8 cellular contexts compared by ENCODE assay signal in the genomic region with DNA sequence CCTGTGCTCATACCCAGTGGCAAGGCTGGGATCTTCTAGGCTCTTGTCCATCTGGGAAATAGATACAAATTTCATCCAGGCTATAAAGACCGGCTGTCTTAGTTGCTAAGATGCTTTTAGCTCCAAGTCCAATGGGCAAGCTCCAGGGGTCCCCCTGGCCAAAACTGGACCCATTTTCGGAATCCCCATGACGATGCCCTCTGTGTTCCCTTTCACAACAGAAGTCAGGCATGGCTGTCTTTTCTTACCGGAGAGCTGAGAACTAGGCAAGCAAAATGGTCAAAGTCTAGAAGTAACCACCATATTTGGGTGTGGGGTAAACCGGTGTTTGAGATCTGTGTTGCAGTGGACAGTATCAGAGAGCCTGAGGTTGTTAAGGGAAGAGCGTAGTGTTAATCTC. TPM values are rescaled to one million over a fixed set of nuclear protein-coding genes. Genes with fewer than 3 reads are reported as not detected.
DNase-seq lines count a peak whose midpoint lies in the region; ATAC-seq, FAIRE-seq and TF ChIP-seq lines count a peak whose summit lies in the region.

No MANE protein-coding gene starts in this region.

- FAIRE-seq in K562 (lab: Jason Lieb, UNC) = no peak

- peak overlapping the region; percentile 83 for H3K4me3 ChIP-seq in left ventricle myocardium inferior
- peak overlapping the region; percentile 85 for H3K4me3 ChIP-seq in K562
- peak overlapping the region; percentile 73 for H3K4me3 ChIP-seq in mesodermal cell (ENCODE audit: extremely low read depth, insufficient read depth, low read length, poor library complexity, severe bottlenecking)

- in situ Hi-C loops in K562 (cut with MboI) = no loop called here

- no TSS peak for BruUV-seq in K562 (replicated peaks; lab: Mats Ljungman, UMichigan)

- H3K9me1 ChIP-seq in K562 (ENCODE audit: control insufficient read depth, insufficient read depth, low read length) = peaks cover 3% of the 10 kb centered on the region

- no peak for TF ChIP-seq EP300 in K562 (IDR thresholded peaks at IDR 0.05; ENCODE audit: low read length)

- POLR2A ChIA-PET in K562 (lab: Yijun Ruan, JAX) = interaction anchor here (0.6 to 2.8 kb wide), 7 partner anchors 9 to 293 kb away, joined by 3 to 29 read pairs (median 4); a partner anchor contains a TSS

- TF ChIP-seq POLR2A in K562 (conservative IDR thresholded peaks at IDR 0.05) = no peak

- no peaks in the 10 kb centered on the region for H4K20me1 ChIP-seq in K562 (replicated peaks; ENCODE audit: control insufficient read depth, insufficient read depth, low read length)

- WGBS in K562 (ENCODE audit: insufficient coverage, low coverage, missing lambda C conversion rate) = 57% methylated on average over 5 of the region's 6 CpGs
- 91 to 95% methylated on average over 5 to 6 of the region's 6 CpGs for WGBS in mesodermal cell (ENCODE audit: insufficient coverage in 2 of 2), 2 experiments

- H3K27me3 ChIP-seq in left ventricle myocardium inferior (ENCODE audit: low read depth) (no peaks in the 10 kb centered on the region), K562 (ENCODE audit: control insufficient read depth in 2 of 2, insufficient read depth in 2 of 2, low read length in 2 of 2) (no peaks in the 10 kb centered on the region)

- H3K36me3 ChIP-seq in left ventricle myocardium inferior = peaks cover 32% of the 10 kb centered on the region
- peaks cover 4% of the 10 kb centered on the region; the same call in 2 of the 3 replicates for H3K36me3 ChIP-seq in K562 (ENCODE audit: control insufficient read depth, insufficient read depth, low read length)
- peaks cover 12% of the 10 kb centered on the region for H3K36me3 ChIP-seq in mesodermal cell (ENCODE audit: control insufficient read depth, insufficient read depth, low read length)

- H2AFZ ChIP-seq in K562 (ENCODE audit: low read depth, low read length) = peak overlapping the region; percentile 98

- DNase-seq in left ventricle myocardium inferior = no peak
- no peak for DNase-seq in Right ventricle myocardium superior
- no peak for DNase-seq in K562 (ENCODE audit: extremely low read depth in 1 of 4, low spot score in 3 of 4)
- no peak for DNase-seq in DMS153 (lab: John Stamatoyannopoulos, UW)

- TF ChIP-seq CTCF in left ventricle myocardium inferior (IDR thresholded peaks at IDR 0.05; ENCODE audit: borderline replicate concordance) (no peak), K562 (IDR thresholded peaks at IDR 0.05 in 2 of 3, conservative IDR thresholded peaks at IDR 0.05 in 1 of 3; ENCODE audit: insufficient read depth in 2 of 3, low read depth in 1 of 3, low read length in 3 of 3) (no peak)

- H3K4me1 ChIP-seq in left ventricle myocardium inferior (peaks cover 32% of the 10 kb centered on the region), K562 (replicated peaks in 1 of 2; ENCODE audit: control insufficient read depth in 2 of 2, insufficient read depth in 2 of 2, low read length in 2 of 2) (peaks cover 13 to 24% of the 10 kb centered on the region in 2 experiments; a peak in 4 of 5 replicates), mesodermal cell (ENCODE audit: control insufficient read depth, insufficient read depth, low read length, poor library complexity, severe bottlenecking) (peaks cover 3% of the 10 kb centered on the region)

- TF ChIP-seq RAD21 in K562 (CRISPR knock-in tag; conservative IDR thresholded peaks at IDR 0.05 in 1 of 2, IDR thresholded peaks at IDR 0.05 in 1 of 2) = no peak

- peaks cover 21% of the 10 kb centered on the region for H3K79me2 ChIP-seq in K562 (ENCODE audit: control insufficient read depth, insufficient read depth, low read length)

- H3K27ac ChIP-seq in left ventricle myocardium inferior (replicated peaks) (peak overlapping the region; percentile 100), K562 (ENCODE audit: extremely low read depth, low read depth, low read length) (peak overlapping the region; percentile 98; the same call in 2 of the 3 replicates), mesodermal cell (ENCODE audit: low read depth, low read length, severe bottlenecking) (no peak overlapping the region)

- intact Hi-C loops in left ventricle myocardium inferior (cut with micrococcal nuclease) = no loop called here
- intact Hi-C loops in Right ventricle myocardium superior (cut with DNase I) = no loop called here
- intact Hi-C loops in K562 (cut with micrococcal nuclease) = loop anchor here (5.0 kb wide), 1 partner anchor 286 kb away; no protein-coding TSS in a partner anchor

- H3K9ac ChIP-seq in K562 (ENCODE audit: insufficient read depth in 1 of 2, low read depth in 2 of 2, low read length in 2 of 2) = peak overlapping the region in 1 of 2 experiments; percentile 93; a peak in 2 of 4 replicates

- H3K9me3 ChIP-seq in left ventricle myocardium inferior (replicated peaks) (no peaks in the 10 kb centered on the region), K562 (replicated peaks; ENCODE audit: control insufficient read depth, insufficient read depth, low read depth, low read length) (no peaks in the 10 kb centered on the region), mesodermal cell (ENCODE audit: control insufficient read depth, low read length) (no peaks in the 10 kb centered on the region)

- CTCF ChIA-PET in K562 (lab: Yijun Ruan, JAX; ENCODE audit: low intra/inter-chr PET ratio) = interaction anchor here (1.0 kb wide), 1 partner anchor 57 kb away, joined by 3 read pairs; no protein-coding TSS in a partner anchor

- ATAC-seq in Right ventricle myocardium superior (ENCODE audit: poor library complexity) (no peak), K562 (no peak), HG03565 (IDR thresholded peaks at IDR 0.05; ENCODE audit: unreplicated experiment) (no peak), GM19397 (IDR thresholded peaks at IDR 0.05; ENCODE audit: unreplicated experiment) (no peak), GM18868 (IDR thresholded peaks at IDR 0.05; ENCODE audit: unreplicated experiment) (no peak)

- H3K4me2 ChIP-seq in K562 (ENCODE audit: insufficient read depth, low read length) = peak overlapping the region; percentile 90

RNA-seq across cellular contexts. Expression of a gene that starts 1.0 kb away (rescaled TPM):
- total RNA-seq in left ventricle myocardium inferior = 4.0 TPM
- total RNA-seq in Right ventricle myocardium superior = 5.3 TPM
- total RNA-seq in K562 (2011; cell fraction: chromatin; rRNA removed; ENCODE audit: low replicate concordance) = 13.8 and 48.9 TPM in 2 replicates
- total RNA-seq in K562 (2011; cell fraction: nucleolus; rRNA removed) = 30.0 and 32.7 TPM in 2 replicates
- 23.2 and 27.7 TPM in 2 replicates for total RNA-seq in K562 (2011; cell fraction: nucleoplasm; rRNA removed)
- 5.8 and 6.4 TPM in 2 replicates for total RNA-seq in K562 (2014; rRNA removed)
- 1.3 and 1.9 TPM in 2 replicates for total RNA-seq in K562 (2014; rRNA removed; fragmentation: Illumina TruSeq; extraction: Trizol)
- 3.4 and 4.1 TPM in 2 replicates for total RNA-seq in K562 (2015; rRNA removed; fragmentation: Illumina TruSeq; extraction: Trizol)
- total RNA-seq in K562 (2021) = 7.3 and 8.3 TPM in 2 replicates
- polyA plus RNA-seq in K562 (2011; rRNA removed) = 6.0 and 7.1 TPM in 2 replicates
- 6.9 and 12.4 TPM in 2 replicates for polyA plus RNA-seq in K562 (2011; cell fraction: cytosol; rRNA removed)
- 35.6 and 67.1 TPM in 2 replicates for polyA plus RNA-seq in K562 (2011; cell fraction: nucleus; rRNA removed)
- 5.1 and 6.4 TPM in 2 replicates for polyA plus RNA-seq in K562 (2012)
- polyA plus RNA-seq in K562 (2014; fragmentation: Illumina TruSeq; extraction: Trizol) = 3.0 and 4.5 TPM in 2 replicates
- under 1 TPM; 0.18 to 0.55 TPM for polyA plus RNA-seq in K562 (2014; fragmentation: Nextera tagmentation; extraction: Ambion mirVana)
- polyA plus RNA-seq in K562 (2014; rRNA removed) = 9.1 and 9.9 TPM in 2 replicates
- polyA minus RNA-seq in K562 (2011; rRNA and poly(A)+ RNA removed) = 2.5 and 3.2 TPM in 2 replicates
- polyA minus RNA-seq in K562 (2011; cell fraction: cytosol; rRNA and poly(A)+ RNA removed) = 2.7 and 3.9 TPM in 2 replicates
- polyA minus RNA-seq in K562 (2011; cell fraction: nucleus; rRNA and poly(A)+ RNA removed) = 10.9 and 12.1 TPM in 2 replicates
- 8.2 TPM for polyA plus RNA-seq in mesodermal cell (2013, experiment 1 of 2)
- polyA plus RNA-seq in mesodermal cell (2013, experiment 2 of 2) = 6.3 TPM

RNA-seq across cellular contexts. Expression of a gene that starts 10.2 kb away (rescaled TPM):
- total RNA-seq in left ventricle myocardium inferior (61.6 TPM), Right ventricle myocardium superior (61.0 TPM), K562 (2014; rRNA removed) (22.0 and 29.6 TPM in 2 replicates), K562 (2014; rRNA removed; fragmentation: Illumina TruSeq; extraction: Trizol) (37.1 and 41.0 TPM in 2 replicates), K562 (2015; rRNA removed; fragmentation: Illumina TruSeq; extraction: Trizol) (36.1 and 39.0 TPM in 2 replicates), K562 (2021) (44.4 and 45.9 TPM in 2 replicates)
- total RNA-seq in K562 (2011; cell fraction: chromatin; rRNA removed; ENCODE audit: low replicate concordance) = 32.1 and 34.4 TPM in 2 replicates
- total RNA-seq in K562 (2011; cell fraction: nucleolus; rRNA removed) = 18.3 and 21.8 TPM in 2 replicates
- 32.9 and 48.2 TPM in 2 replicates for total RNA-seq in K562 (2011; cell fraction: nucleoplasm; rRNA removed)
- polyA plus RNA-seq in K562 (2011; rRNA removed) (38.0 and 62.9 TPM in 2 replicates), K562 (2014; fragmentation: Illumina TruSeq; extraction: Trizol) (45.3 and 46.2 TPM in 2 replicates), K562 (2014; fragmentation: Nextera tagmentation; extraction: Ambion mirVana) (1 to 10 TPM; 6.4 to 8.0 TPM), K562 (2014; rRNA removed) (30.6 and 37.7 TPM in 2 replicates)
- 25.3 and 36.3 TPM in 2 replicates for polyA plus RNA-seq in K562 (2011; cell fraction: cytosol; rRNA removed)
- 9.0 and 10.3 TPM in 2 replicates for polyA plus RNA-seq in K562 (2011; cell fraction: nucleus; rRNA removed)
- 26.5 and 47.8 TPM in 2 replicates for polyA plus RNA-seq in K562 (2012)
- polyA minus RNA-seq in K562 (2011; rRNA and poly(A)+ RNA removed) = 59.8 and 79.3 TPM in 2 replicates
- polyA minus RNA-seq in K562 (2011; cell fraction: cytosol; rRNA and poly(A)+ RNA removed) = 28.9 and 31.4 TPM in 2 replicates
- 9.8 and 14.4 TPM in 2 replicates for polyA minus RNA-seq in K562 (2011; cell fraction: nucleus; rRNA and poly(A)+ RNA removed)
- 68.1 TPM for polyA plus RNA-seq in mesodermal cell (2013, experiment 1 of 2)
- 62.5 TPM for polyA plus RNA-seq in mesodermal cell (2013, experiment 2 of 2)

RNA-seq across cellular contexts. Expression of a gene that starts 27.4 kb away (rescaled TPM):
- total RNA-seq in left ventricle myocardium inferior = 2.2 TPM
- total RNA-seq in Right ventricle myocardium superior = 1.9 TPM
- 10.1 and 27.0 TPM in 2 replicates for total RNA-seq in K562 (2011; cell fraction: chromatin; rRNA removed; ENCODE audit: low replicate concordance)
- total RNA-seq in K562 (2011; cell fraction: nucleolus; rRNA removed) = 5.8 and 8.3 TPM in 2 replicates
- total RNA-seq in K562 (2011; cell fraction: nucleoplasm; rRNA removed) = 4.7 and 7.0 TPM in 2 replicates
- total RNA-seq in K562 (2014; rRNA removed) = 0.41 and 0.57 TPM in 2 replicates
- 0.18 and 0.22 TPM in 2 replicates for total RNA-seq in K562 (2014; rRNA removed; fragmentation: Illumina TruSeq; extraction: Trizol)
- total RNA-seq in K562 (2015; rRNA removed; fragmentation: Illumina TruSeq; extraction: Trizol) = 0.51 and 0.57 TPM in 2 replicates
- total RNA-seq in K562 (2021) = 0.84 and 1.2 TPM in 2 replicates
- polyA plus RNA-seq in K562 (2011; rRNA removed) = 0.57 and 0.97 TPM in 2 replicates
- polyA plus RNA-seq in K562 (2011; cell fraction: cytosol; rRNA removed) = 0.21 and 0.55 TPM in 2 replicates
- 5.4 and 8.1 TPM in 2 replicates for polyA plus RNA-seq in K562 (2011; cell fraction: nucleus; rRNA removed)
- 0.47 and 4.0 TPM in 2 replicates for polyA plus RNA-seq in K562 (2012)
- 0.42 and 0.68 TPM in 2 replicates for polyA plus RNA-seq in K562 (2014; fragmentation: Illumina TruSeq; extraction: Trizol)
- polyA plus RNA-seq in K562 (2014; fragmentation: Nextera tagmentation; extraction: Ambion mirVana) = under 1 TPM; 0.04 TPM
- 0.40 and 0.50 TPM in 2 replicates for polyA plus RNA-seq in K562 (2014; rRNA removed)
- polyA minus RNA-seq in K562 (2011; rRNA and poly(A)+ RNA removed) = 0.98 and 1.8 TPM in 2 replicates
- polyA minus RNA-seq in K562 (2011; cell fraction: cytosol; rRNA and poly(A)+ RNA removed) = 0.46 and 0.48 TPM in 2 replicates
- polyA minus RNA-seq in K562 (2011; cell fraction: nucleus; rRNA and poly(A)+ RNA removed) = 2.2 and 5.3 TPM in 2 replicates
- 1.9 TPM for polyA plus RNA-seq in mesodermal cell (2013, experiment 1 of 2)
- 1.6 TPM for polyA plus RNA-seq in mesodermal cell (2013, experiment 2 of 2)

RNA-seq across cellular contexts. Expression of a gene that starts 43.1 kb away (rescaled TPM):
- total RNA-seq in left ventricle myocardium inferior (9.2 TPM), Right ventricle myocardium superior (8.4 TPM), K562 (2014; rRNA removed) (4.4 and 4.5 TPM in 2 replicates), K562 (2014; rRNA removed; fragmentation: Illumina TruSeq; extraction: Trizol) (3.3 TPM in 2 replicates), K562 (2015; rRNA removed; fragmentation: Illumina TruSeq; extraction: Trizol) (2.0 and 2.8 TPM in 2 replicates), K562 (2021) (5.0 and 7.0 TPM in 2 replicates)
- total RNA-seq in K562 (2011; cell fraction: chromatin; rRNA removed; ENCODE audit: low replicate concordance) = 11.6 and 26.7 TPM in 2 replicates
- total RNA-seq in K562 (2011; cell fraction: nucleolus; rRNA removed) = 12.4 and 21.7 TPM in 2 replicates
- 15.0 and 16.4 TPM in 2 replicates for total RNA-seq in K562 (2011; cell fraction: nucleoplasm; rRNA removed)
- polyA plus RNA-seq in K562 (2011; rRNA removed) (9.2 and 9.9 TPM in 2 replicates), K562 (2014; fragmentation: Illumina TruSeq; extraction: Trizol) (6.5 and 6.6 TPM in 2 replicates), K562 (2014; fragmentation: Nextera tagmentation; extraction: Ambion mirVana) (1 to 10 TPM; 1.4 to 1.5 TPM), K562 (2014; rRNA removed) (4.6 and 6.9 TPM in 2 replicates)
- polyA plus RNA-seq in K562 (2011; cell fraction: cytosol; rRNA removed) = 9.0 and 11.2 TPM in 2 replicates
- polyA plus RNA-seq in K562 (2011; cell fraction: nucleus; rRNA removed) = 37.5 and 44.1 TPM in 2 replicates
- polyA plus RNA-seq in K562 (2012) = 5.9 and 21.1 TPM in 2 replicates
- 4.8 and 5.7 TPM in 2 replicates for polyA minus RNA-seq in K562 (2011; rRNA and poly(A)+ RNA removed)
- polyA minus RNA-seq in K562 (2011; cell fraction: cytosol; rRNA and poly(A)+ RNA removed) = 2.2 and 2.7 TPM in 2 replicates
- 6.2 and 7.9 TPM in 2 replicates for polyA minus RNA-seq in K562 (2011; cell fraction: nucleus; rRNA and poly(A)+ RNA removed)
- polyA plus RNA-seq in mesodermal cell (2013, experiment 1 of 2) = 8.4 TPM
- polyA plus RNA-seq in mesodermal cell (2013, experiment 2 of 2) = 7.7 TPM

RNA-seq across cellular contexts. Expression of a gene that starts 49.7 kb away (rescaled TPM):
- total RNA-seq in left ventricle myocardium inferior (115 TPM), Right ventricle myocardium superior (131 TPM), K562 (2014; rRNA removed) (49.1 and 56.9 TPM in 2 replicates), K562 (2014; rRNA removed; fragmentation: Illumina TruSeq; extraction: Trizol) (9.6 and 11.4 TPM in 2 replicates), K562 (2015; rRNA removed; fragmentation: Illumina TruSeq; extraction: Trizol) (26.8 and 27.0 TPM in 2 replicates), K562 (2021) (49.1 and 53.6 TPM in 2 replicates)
- 4.4 and 12.4 TPM in 2 replicates for total RNA-seq in K562 (2011; cell fraction: chromatin; rRNA removed; ENCODE audit: low replicate concordance)
- total RNA-seq in K562 (2011; cell fraction: nucleolus; rRNA removed) = 15.1 and 18.7 TPM in 2 replicates
- 6.9 and 10.0 TPM in 2 replicates for total RNA-seq in K562 (2011; cell fraction: nucleoplasm; rRNA removed)
- polyA plus RNA-seq in K562 (2011; rRNA removed) (35.7 and 47.1 TPM in 2 replicates), K562 (2014; fragmentation: Illumina TruSeq; extraction: Trizol) (29.7 and 43.9 TPM in 2 replicates), K562 (2014; fragmentation: Nextera tagmentation; extraction: Ambion mirVana) (1 to 10 TPM in 1 of 2 experiments, under 1 TPM in 1; 0.11 to 1.7 TPM), K562 (2014; rRNA removed) (59.4 and 61.9 TPM in 2 replicates)
- polyA plus RNA-seq in K562 (2011; cell fraction: cytosol; rRNA removed) = 68.9 and 112 TPM in 2 replicates
- 30.0 and 32.4 TPM in 2 replicates for polyA plus RNA-seq in K562 (2011; cell fraction: nucleus; rRNA removed)
- 38.0 and 90.9 TPM in 2 replicates for polyA plus RNA-seq in K562 (2012)
- 21.1 and 22.8 TPM in 2 replicates for polyA minus RNA-seq in K562 (2011; rRNA and poly(A)+ RNA removed)
- polyA minus RNA-seq in K562 (2011; cell fraction: cytosol; rRNA and poly(A)+ RNA removed) = 37.2 and 37.3 TPM in 2 replicates
- 6.6 and 9.1 TPM in 2 replicates for polyA minus RNA-seq in K562 (2011; cell fraction: nucleus; rRNA and poly(A)+ RNA removed)
- 75.3 TPM for polyA plus RNA-seq in mesodermal cell (2013, experiment 1 of 2)
- polyA plus RNA-seq in mesodermal cell (2013, experiment 2 of 2) = 61.3 TPM
